ENCODE assay signal across 17 cellular contexts in the genomic region with DNA sequence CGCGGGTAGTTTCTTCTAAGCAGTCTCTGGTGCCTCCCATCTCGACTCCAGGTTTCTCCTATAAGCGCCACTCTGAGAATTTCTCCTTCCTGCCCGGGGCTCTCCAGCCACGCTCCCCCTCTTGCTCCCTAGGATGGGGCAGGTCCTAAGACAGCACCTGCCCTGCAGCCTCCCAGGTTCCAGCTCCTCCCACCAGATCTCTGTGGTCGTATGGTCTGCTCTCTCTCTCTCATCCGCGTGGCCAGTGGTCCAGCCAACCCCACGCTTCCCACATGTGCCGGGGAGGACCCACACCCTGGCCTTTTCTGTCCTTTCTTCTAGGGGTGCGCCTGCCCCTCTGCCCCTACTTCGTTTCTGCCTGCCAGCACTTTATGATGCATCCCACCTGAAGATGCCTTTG. TPM values are rescaled to one million over a fixed set of nuclear protein-coding genes. Genes with fewer than 3 reads are reported as not detected.
A peak's percentile ranks its signal among the peaks of the same experiment; 100 is the strongest.
DNase-seq lines count a peak whose midpoint lies in the region; ATAC-seq and TF ChIP-seq lines count a peak whose summit lies in the region.
"Had no signal": no experiment of that assay in that cellular context is flagged by ENCODE, and none has a peak within 500 bp of the region (broad histone marks: within the 10 kb centered on the region; RNA-seq: fewer than 3 reads in every experiment).

No MANE protein-coding gene starts in this region.

- peak overlapping the region; percentile 2 to 11 for H3K27ac Mint-ChIP-seq in effector memory CD8-positive, alpha-beta T cell
- H3K27ac Mint-ChIP-seq: B cell had no signal

- H2AFZ ChIP-seq in neuronal stem cell (ENCODE audit: low read length), result no peak overlapping the region

- H3K4ac ChIP-seq in neuronal stem cell (ENCODE audit: low read length), result no peak overlapping the region

- H3K4me3 ChIP-seq in left ventricle myocardium inferior (no peak overlapping the region), neuronal stem cell (ENCODE audit: low read length in 2 of 2) (no peak overlapping the region)
- H3K4me3 ChIP-seq: A549 had no signal

- H3K4me1 Mint-ChIP-seq in effector memory CD8-positive, alpha-beta T cell (ENCODE audit: low read depth in 2 of 2), result peaks cover 25 to 37% of the 10 kb centered on the region in 2 donors
- H3K4me1 Mint-ChIP-seq: B cell had no signal

- peak overlapping the region; percentile 45 for H3K27ac ChIP-seq in left ventricle myocardium inferior (replicated peaks)
- no peak overlapping the region for H3K27ac ChIP-seq in neuronal stem cell (replicated peaks; ENCODE audit: low read length)
- H3K27ac ChIP-seq: A549 had no signal

- no peak overlapping the region for H3K4me3 Mint-ChIP-seq in effector memory CD8-positive, alpha-beta T cell
- H3K4me3 Mint-ChIP-seq: activated naive CD8-positive, alpha-beta T cell treated with anti-CD3 and anti-CD28 coated beads for 36 hours; B cell had no signal

- peak overlapping the region; percentile 57 for H2AK5ac ChIP-seq in neuronal stem cell (ENCODE audit: low read depth, low read length)

- no peak for ATAC-seq in effector memory CD8-positive, alpha-beta T cell (replicated peaks)
- no peak for ATAC-seq in HG03520 (IDR thresholded peaks at IDR 0.05; ENCODE audit: unreplicated experiment)
- no peak for ATAC-seq in GM19467 (IDR thresholded peaks at IDR 0.05; ENCODE audit: unreplicated experiment)

- H2BK120ac ChIP-seq in neuronal stem cell (ENCODE audit: low read depth, low read length), result no peak overlapping the region

- H3K79me1 ChIP-seq in neuronal stem cell (ENCODE audit: low read depth, low read length), result peaks cover 2% of the 10 kb centered on the region

- H3K36me3 ChIP-seq in left ventricle myocardium inferior, result peaks cover 5% of the 10 kb centered on the region
- H3K36me3 ChIP-seq in neuronal stem cell (replicated peaks in 1 of 2; ENCODE audit: control insufficient read depth in 2 of 2, insufficient read depth in 2 of 2, low read length in 2 of 2), result peaks cover 0 to 22% of the 10 kb centered on the region in 2 donors

- peak overlapping the region; percentile 65 for H3K18ac ChIP-seq in neuronal stem cell (ENCODE audit: low read length)

- no peaks in the 10 kb centered on the region for H3K9me3 Mint-ChIP-seq in effector memory CD8-positive, alpha-beta T cell

- no peak overlapping the region for H2BK5ac ChIP-seq in neuronal stem cell (ENCODE audit: low read length)

- WGBS in neuronal stem cell (ENCODE audit: extremely low coverage in 2 of 2, insufficient read length in 2 of 2, insufficient replicate concordance in 1 of 2), 2 donors, result no CpG with 5 or more reads among the region's 13 CpGs

- H3K4me1 ChIP-seq in left ventricle myocardium inferior (peaks cover 9% of the 10 kb centered on the region), neuronal stem cell (ENCODE audit: control insufficient read depth in 2 of 2, insufficient read depth in 1 of 2, low read depth in 1 of 2, low read length in 2 of 2) (peaks cover 0 to 8% of the 10 kb centered on the region in 2 donors)
- H3K4me1 ChIP-seq: A549 had no signal

- no peak overlapping the region for H3K14ac ChIP-seq in neuronal stem cell (ENCODE audit: low read length)

- no peaks in the 10 kb centered on the region for H3K27me3 ChIP-seq in left ventricle myocardium inferior (ENCODE audit: low read depth)
- no peaks in the 10 kb centered on the region for H3K27me3 ChIP-seq in neuronal stem cell (ENCODE audit: control insufficient read depth in 3 of 3, insufficient read depth in 3 of 3, low read depth in 1 of 3, low read length in 3 of 3)

- H3K36me3 Mint-ChIP-seq in effector memory CD8-positive, alpha-beta T cell (ENCODE audit: insufficient read depth), result peaks cover 2% of the 10 kb centered on the region

- H3K27me3 Mint-ChIP-seq in effector memory CD8-positive, alpha-beta T cell, result no peaks in the 10 kb centered on the region
- H3K27me3 Mint-ChIP-seq: activated naive CD8-positive, alpha-beta T cell treated with anti-CD3 and anti-CD28 coated beads for 36 hours had no signal

- no peak overlapping the region for H3K9ac ChIP-seq in neuronal stem cell (ENCODE audit: low read depth, low read length, poor library complexity)

- H3K9me3 ChIP-seq in left ventricle myocardium inferior (replicated peaks), result peaks cover 9% of the 10 kb centered on the region
- H3K9me3 ChIP-seq in neuronal stem cell (replicated peaks in 1 of 2; ENCODE audit: control insufficient read depth in 2 of 2, insufficient read depth in 1 of 2, low read depth in 1 of 2, low read length in 2 of 2), result peaks cover 0 to 15% of the 10 kb centered on the region in 2 donors

- TF ChIP-seq CTCF in left ventricle myocardium inferior (IDR thresholded peaks at IDR 0.05; ENCODE audit: borderline replicate concordance), result no peak

- intact Hi-C loops in left ventricle myocardium inferior (cut with micrococcal nuclease), result no loop called here
- intact Hi-C loops in cardiac septum (cut with DNase I), result no loop called here

- H2BK15ac ChIP-seq in neuronal stem cell (ENCODE audit: low read length), result no peak overlapping the region

- no peak overlapping the region for H3K4me2 ChIP-seq in neuronal stem cell (ENCODE audit: insufficient read depth, low read length, poor library complexity, severe bottlenecking)
- H3K4me2 ChIP-seq: A549 had no signal

- peak overlapping the region; percentile 13 for H3K23ac ChIP-seq in neuronal stem cell (ENCODE audit: low read depth, low read length, poor library complexity)

- no peak overlapping the region for H4K91ac ChIP-seq in neuronal stem cell (ENCODE audit: low read depth, low read length, poor library complexity)

- no peak overlapping the region for H2BK12ac ChIP-seq in neuronal stem cell (ENCODE audit: low read length)

- no peak for DNase-seq in left ventricle myocardium inferior
- no peak for DNase-seq in cardiac septum (ENCODE audit: low spot score)
- DNase-seq in effector memory CD8-positive, alpha-beta T cell, result no peak
- DNase-seq in neuronal stem cell (ENCODE audit: low spot score), result no peak
- DNase-seq in GDM1 (lab: John Stamatoyannopoulos, UW), result no peak
- no peak for DNase-seq in NCI-H446 treated with DMSO at 0.1 percent for 48 hours (lab: John Stamatoyannopoulos, UW)
- DNase-seq: activated CD4-positive, alpha-beta T cell treated with anti-CD3 and anti-CD28 coated beads, Interleukin-2, amount 50 U/mL, for 4 hours; activated naive CD8-positive, alpha-beta T cell treated with anti-CD3 and anti-CD28 coated beads for 36 hours; IMR-90; NCI-H187 treated with DMSO at 0.1 percent for 48 hours; NCI-H69; stimulated activated CD8-positive, alpha-beta memory T cell treated with anti-CD3 and anti-CD28 coated beads, Interleukin-4, amount 100 ng/mL, for 48 hours; T1000 had no signal

- H4K8ac ChIP-seq in neuronal stem cell (ENCODE audit: low read depth, low read length), result no peak overlapping the region

RNA-seq across cellular contexts. Expression of a gene that starts 40.5 kb away (rescaled TPM):
- total RNA-seq in left ventricle myocardium inferior (11.2 TPM), cardiac septum (7.2 TPM)
- 17.1 TPM for polyA plus RNA-seq in neuronal stem cell (2013, experiment 1 of 2)
- polyA plus RNA-seq in neuronal stem cell (2013, experiment 2 of 2), result 17.0 TPM
